10 cellular contexts compared by ENCODE assay signal in genomic region chr2:127563458-127564428, GRCh38. TPM values are rescaled to one million over a fixed set of nuclear protein-coding genes. Genes with fewer than 3 reads are reported as not detected.
A peak's percentile ranks its signal among the peaks of the same experiment; 100 is the strongest.
DNase-seq lines count a peak whose midpoint lies in the region; ATAC-seq and TF ChIP-seq lines count a peak whose summit lies in the region.
"Had no signal": no experiment of that assay in that cellular context is flagged by ENCODE, and none has a peak within 500 bp of the region (broad histone marks: within the 10 kb centered on the region; RNA-seq: fewer than 3 reads in every experiment).

No MANE protein-coding gene starts in this region.

- peak overlapping the region; percentile 12 for H3K4me3 Mint-ChIP-seq in activated T-helper 1 cell treated with anti-CD3 and anti-CD28 coated beads, Interleukin-12 subunit alpha, Interleukin-12 subunit beta, Interleukin-2, Interleukin-4 antibody, amounts not matched to agents 30 ng/mL and 10 ng/mL and 1 ng/mL, durations not matched to agents 14 hours and 24 hours and 36 hours
- no peak overlapping the region for H3K4me3 Mint-ChIP-seq in type B pancreatic cell

- peaks cover 16% of the 10 kb centered on the region for H3K4me1 Mint-ChIP-seq in activated T-helper 1 cell treated with anti-CD3 and anti-CD28 coated beads, Interleukin-12 subunit alpha, Interleukin-12 subunit beta, Interleukin-2, Interleukin-4 antibody, amounts not matched to agents 30 ng/mL and 10 ng/mL and 1 ng/mL, durations not matched to agents 14 hours and 24 hours and 36 hours (ENCODE audit: low read depth)
- H3K4me1 Mint-ChIP-seq in type B pancreatic cell (ENCODE audit: unreplicated experiment), result no peaks in the 10 kb centered on the region

- intact Hi-C loops in activated T-helper 1 cell treated with anti-CD3 and anti-CD28 coated beads, Interleukin-12 subunit alpha, Interleukin-12 subunit beta, Interleukin-2, Interleukin-4 antibody, amounts not matched to agents 30 ng/mL and 10 ng/mL and 1 ng/mL, durations not matched to agents 14 hours and 24 hours and 36 hours (cut with micrococcal nuclease), result loop anchor here (1.0 to 5.0 kb wide), 5 partner anchors 37 to 1059 kb away; partner anchors contain the start of genes IWS1 and SFT2D3

- 0 out of 2 replicates have a peak overlapping the region, but pooled peaks have one; percentile 1 for H3K4me3 ChIP-seq in GM06990 (replicated peaks; ENCODE audit: low read depth, low read length)
- H3K4me3 ChIP-seq: testis had no signal

- DNase-seq in GM06990 (ENCODE audit: extremely low read depth, insufficient read length), result peak; percentile 82
- peak; percentile 84 for DNase-seq in GM19238 (ENCODE audit: insufficient read length, low spot score)
- DNase-seq in activated T-helper 1 cell treated with anti-CD3 and anti-CD28 coated beads, Interleukin-12 subunit alpha, Interleukin-12 subunit beta, Interleukin-2, Interleukin-4 antibody, amounts not matched to agents 30 ng/mL and 10 ng/mL and 1 ng/mL, durations not matched to agents 14 hours and 24 hours and 36 hours (ENCODE audit: low spot score), result peak; percentile 46
- DNase-seq in type B pancreatic cell (ENCODE audit: extremely low spot score, unreplicated experiment), result no peak
- DNase-seq in AG08395 (ENCODE audit: low spot score), result no peak
- DNase-seq in GOT3 (lab: John Stamatoyannopoulos, UW), result no peak
- DNase-seq in GM03348 (ENCODE audit: low spot score), result no peak
- DNase-seq: testis had no signal

- ATAC-seq in HG03064 (IDR thresholded peaks at IDR 0.05; ENCODE audit: low read depth, unreplicated experiment), result peak; percentile 93

- TF ChIP-seq CTCF in GM06990 (IDR thresholded peaks at IDR 0.05; ENCODE audit: insufficient read depth, low read length, poor library complexity, severe bottlenecking) (no peak), type B pancreatic cell (conservative IDR thresholded peaks at IDR 0.05) (no peak)

- peak overlapping the region; percentile 30 for H3K27ac Mint-ChIP-seq in activated T-helper 1 cell treated with anti-CD3 and anti-CD28 coated beads, Interleukin-12 subunit alpha, Interleukin-12 subunit beta, Interleukin-2, Interleukin-4 antibody, amounts not matched to agents 30 ng/mL and 10 ng/mL and 1 ng/mL, durations not matched to agents 14 hours and 24 hours and 36 hours
- no peak overlapping the region for H3K27ac Mint-ChIP-seq in type B pancreatic cell

- H3K36me3 ChIP-seq in GM06990 (ENCODE audit: control insufficient read depth, insufficient read depth, low read length), result no peaks in the 10 kb centered on the region

- H3K27me3 Mint-ChIP-seq in activated T-helper 1 cell treated with anti-CD3 and anti-CD28 coated beads, Interleukin-12 subunit alpha, Interleukin-12 subunit beta, Interleukin-2, Interleukin-4 antibody, amounts not matched to agents 30 ng/mL and 10 ng/mL and 1 ng/mL, durations not matched to agents 14 hours and 24 hours and 36 hours (ENCODE audit: insufficient read depth), result peaks cover 32% of the 10 kb centered on the region
- peaks cover 8% of the 10 kb centered on the region for H3K27me3 Mint-ChIP-seq in type B pancreatic cell

- H3K9me3 Mint-ChIP-seq in activated T-helper 1 cell treated with anti-CD3 and anti-CD28 coated beads, Interleukin-12 subunit alpha, Interleukin-12 subunit beta, Interleukin-2, Interleukin-4 antibody, amounts not matched to agents 30 ng/mL and 10 ng/mL and 1 ng/mL, durations not matched to agents 14 hours and 24 hours and 36 hours, result peaks cover 6% of the 10 kb centered on the region
- H3K9me3 Mint-ChIP-seq in type B pancreatic cell, result no peaks in the 10 kb centered on the region

- H3K36me3 Mint-ChIP-seq in activated T-helper 1 cell treated with anti-CD3 and anti-CD28 coated beads, Interleukin-12 subunit alpha, Interleukin-12 subunit beta, Interleukin-2, Interleukin-4 antibody, amounts not matched to agents 30 ng/mL and 10 ng/mL and 1 ng/mL, durations not matched to agents 14 hours and 24 hours and 36 hours (ENCODE audit: low read depth), result peaks cover 7% of the 10 kb centered on the region
- H3K36me3 Mint-ChIP-seq in type B pancreatic cell, result no peaks in the 10 kb centered on the region

- no peaks in the 10 kb centered on the region for H3K27me3 ChIP-seq in GM06990 (replicated peaks; ENCODE audit: control insufficient read depth, insufficient read depth, low read length)
- H3K27me3 ChIP-seq: testis had no signal

RNA-seq across cellular contexts. Expression of gene MYO7B, which starts 28.3 kb away (rescaled TPM):
- total RNA-seq in activated T-helper 1 cell treated with anti-CD3 and anti-CD28 coated beads, Interleukin-12 subunit alpha, Interleukin-12 subunit beta, Interleukin-2, Interleukin-4 antibody, amounts not matched to agents 30 ng/mL and 10 ng/mL and 1 ng/mL, durations not matched to agents 14 hours and 24 hours and 36 hours, result 0.10 and 0.12 TPM in 2 replicates
- total RNA-seq in type B pancreatic cell (ENCODE audit: low replicate concordance), result 1.7 and 5.0 TPM in 2 replicates
- total RNA-seq: SK-MEL-5 had no signal

RNA-seq across cellular contexts. Expression of gene IWS1, which starts 37.5 kb away (rescaled TPM):
- total RNA-seq in activated T-helper 1 cell treated with anti-CD3 and anti-CD28 coated beads, Interleukin-12 subunit alpha, Interleukin-12 subunit beta, Interleukin-2, Interleukin-4 antibody, amounts not matched to agents 30 ng/mL and 10 ng/mL and 1 ng/mL, durations not matched to agents 14 hours and 24 hours and 36 hours, result 52.3 and 57.6 TPM in 2 replicates
- 45.3 and 46.1 TPM in 2 replicates for total RNA-seq in type B pancreatic cell (ENCODE audit: low replicate concordance)

Comparison
In these comparisons a context has a peak if more than half of its experiments do, and no peak if none do; other contexts are left out.
1. DNase-seq: peak in GM06990 (single experiment), GM19238 (single experiment) and activated T-helper 1 cell treated with anti-CD3 and anti-CD28 coated beads, Interleukin-12 subunit alpha, Interleukin-12 subunit beta, Interleukin-2, Interleukin-4 antibody, amounts not matched to agents 30 ng/mL and 10 ng/mL and 1 ng/mL, durations not matched to agents 14 hours and 24 hours and 36 hours (single experiment); none in type B pancreatic cell (single experiment), AG08395 (single experiment), GOT3 (single experiment) and GM03348 (single experiment).